Comparison of ENCODE assay signal across 10 cellular contexts in the genomic region with DNA sequence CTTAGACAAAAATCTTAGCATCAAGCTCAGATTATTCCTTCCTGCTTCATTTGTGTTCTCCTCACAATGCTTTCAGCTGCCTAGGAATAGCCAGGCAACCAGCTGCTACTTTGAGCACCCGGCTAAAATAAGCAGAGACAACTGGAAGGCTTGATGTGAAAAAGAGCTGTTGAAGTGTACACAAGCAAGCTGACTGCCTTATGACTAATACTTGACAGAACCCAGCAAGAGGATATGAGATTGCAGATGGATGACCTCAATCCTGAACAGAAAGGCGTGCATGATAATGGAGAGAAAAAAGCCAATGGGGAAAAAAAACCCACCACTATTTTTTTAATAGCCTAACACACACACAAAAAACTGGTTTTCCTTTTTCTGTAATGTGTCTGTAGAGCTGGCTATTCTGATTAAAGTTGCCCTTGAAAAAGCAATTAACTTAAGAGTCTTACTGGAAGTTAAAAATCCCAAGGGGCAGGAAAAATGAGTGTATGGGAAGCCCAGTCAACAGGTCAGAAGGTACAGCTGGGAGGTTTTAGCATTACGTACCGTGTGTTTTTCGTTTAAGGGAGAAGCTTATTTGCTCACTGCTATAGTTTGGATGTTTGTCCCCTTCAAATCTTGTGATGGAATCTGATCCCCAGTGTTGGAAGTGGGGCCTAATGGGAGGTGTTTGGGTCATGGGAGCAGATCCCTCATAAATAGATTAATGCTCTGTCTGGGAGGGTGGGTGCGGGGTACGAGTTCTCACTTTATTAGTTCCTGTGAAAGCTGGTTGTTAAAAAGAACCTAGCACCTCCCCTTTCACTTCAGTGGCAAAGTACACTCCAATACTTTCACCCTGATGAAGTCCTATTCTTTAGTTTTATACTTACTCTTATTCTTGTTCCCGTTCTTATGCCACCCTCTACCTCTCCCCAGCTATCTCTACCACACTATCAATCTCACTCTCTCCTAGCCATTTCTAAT. TPM values are rescaled to one million over a fixed set of nuclear protein-coding genes. Genes with fewer than 3 reads are reported as not detected.
DNase-seq lines count a peak whose midpoint lies in the region; ATAC-seq and TF ChIP-seq lines count a peak whose summit lies in the region.
"Had no signal": no experiment of that assay in that cellular context is flagged by ENCODE, and none has a peak within 500 bp of the region (broad histone marks: within the 10 kb centered on the region; RNA-seq: fewer than 3 reads in every experiment).

No MANE protein-coding gene starts in this region.

- H3K9me3 ChIP-seq in CD4-positive, alpha-beta T cell (ENCODE audit: control insufficient read depth, low read length), result no peaks in the 10 kb centered on the region
- H3K9me3 ChIP-seq: right lobe of liver had no signal

- peak; percentile 82 for DNase-seq in M059J (ENCODE audit: low read depth)
- DNase-seq in medulla oblongata (ENCODE audit: extremely low spot score), result peak; percentile 53
- DNase-seq in cerebellar cortex (ENCODE audit: low spot score), result no peak
- DNase-seq in activated T-cell treated with anti-CD3 and anti-CD28 coated beads, Interleukin-2, amount 50 U/mL, for 48 hours, result no peak
- no peak for DNase-seq in effector CD4-positive, alpha-beta T cell
- no peak for DNase-seq in CD4-positive, alpha-beta T cell
- DNase-seq: activated T-cell treated with anti-CD3 and anti-CD28 coated beads, Interleukin-2, amount 50 U/mL, for 24 hours; right lobe of liver had no signal

- POLR2A ChIA-PET in CD4-positive, alpha-beta T cell (lab: Charles Lee), result interaction anchor here (0.9 to 1.6 kb wide), 2 partner anchors 57 to 58 kb away, joined by 3 to 4 read pairs; partner anchors contain the start of gene PPM1K

- no peaks in the 10 kb centered on the region for H3K79me2 ChIP-seq in ACC112 (ENCODE audit: control insufficient read depth, insufficient read depth, low read length, unreplicated experiment)

- H3K36me3 ChIP-seq in ACC112 (ENCODE audit: insufficient read depth, low read length), result no peaks in the 10 kb centered on the region
- H3K36me3 ChIP-seq: right lobe of liver had no signal

- TF ChIP-seq CTCF in CD4-positive, alpha-beta T cell (IDR thresholded peaks at IDR 0.05), result no peak

- H3K4me1 ChIP-seq in ACC112 (ENCODE audit: control insufficient read depth, insufficient read depth, low read length, unreplicated experiment), result peaks cover 17% of the 10 kb centered on the region
- H3K4me1 ChIP-seq: right lobe of liver had no signal

- intact Hi-C loops in CD4-positive, alpha-beta T cell (cut with DNase I, micrococcal nuclease), result no loop called here

- no peaks in the 10 kb centered on the region for H3K36me3 Mint-ChIP-seq in CD4-positive, alpha-beta T cell (ENCODE audit: low read depth)

- ATAC-seq in CD4-positive, alpha-beta T cell (ENCODE audit: poor library complexity), result no peak

- CTCF ChIA-PET in CD4-positive, alpha-beta T cell (lab: Charles Lee), result interaction anchor here (1.1 kb wide), 1 partner anchor 122 kb away, joined by 3 read pairs; no protein-coding TSS in a partner anchor

- H3K27me3 Mint-ChIP-seq in CD4-positive, alpha-beta T cell, result no peaks in the 10 kb centered on the region
- H3K27me3 Mint-ChIP-seq: activated T-cell treated with anti-CD3 and anti-CD28 coated beads, Interleukin-2, amount 50 U/mL, for 24 hours had no signal

- H3K4me1 Mint-ChIP-seq in CD4-positive, alpha-beta T cell (ENCODE audit: low read depth), result no peaks in the 10 kb centered on the region

- H2AFZ ChIP-seq in ACC112 (ENCODE audit: low read length, unreplicated experiment), result peak overlapping the region; percentile 66

- peak overlapping the region; percentile 13; the same call in 1 of the 2 replicates for H3K4me3 ChIP-seq in ACC112 (ENCODE audit: low read depth, low read length)
- H3K4me3 ChIP-seq: right lobe of liver had no signal

- no peaks in the 10 kb centered on the region for H3K27me3 ChIP-seq in ACC112 (ENCODE audit: insufficient read depth, low read length)
- H3K27me3 ChIP-seq in CD4-positive, alpha-beta T cell (ENCODE audit: control insufficient read depth, insufficient read depth, low read length), result no peaks in the 10 kb centered on the region
- H3K27me3 ChIP-seq: right lobe of liver had no signal

- H3K27ac ChIP-seq in ACC112 (ENCODE audit: low read depth, low read length) (peak overlapping the region; percentile 79), cingulate gyrus (ENCODE audit: low read depth, low read length) (peak overlapping the region; percentile 77)
- H3K27ac ChIP-seq in CD4-positive, alpha-beta T cell (ENCODE audit: low read depth, low read length), result no peak overlapping the region
- H3K27ac ChIP-seq: right lobe of liver had no signal

- no peak overlapping the region for H3K27ac Mint-ChIP-seq in CD4-positive, alpha-beta T cell
- H3K27ac Mint-ChIP-seq: activated T-cell treated with anti-CD3 and anti-CD28 coated beads, Interleukin-2, amount 50 U/mL, for 24 hours had no signal

- H3K4me3 Mint-ChIP-seq in CD4-positive, alpha-beta T cell, result no peak overlapping the region
- H3K4me3 Mint-ChIP-seq: activated T-cell treated with anti-CD3 and anti-CD28 coated beads, Interleukin-2, amount 50 U/mL, for 24 hours had no signal

- no peaks in the 10 kb centered on the region for H3K9me3 Mint-ChIP-seq in CD4-positive, alpha-beta T cell
- H3K9me3 Mint-ChIP-seq: activated T-cell treated with anti-CD3 and anti-CD28 coated beads, Interleukin-2, amount 50 U/mL, for 24 hours had no signal

RNA-seq across cellular contexts. Expression of gene HERC6, which starts 37.1 kb away (rescaled TPM):
- total RNA-seq in M059J (2014; rRNA removed; shearing (Covaris generic)), result 81.3 and 98.6 TPM in 2 replicates
- total RNA-seq in CD4-positive, alpha-beta T cell, result 10 to 100 TPM in 1 of 2 experiments, 1 to 10 TPM in 1; 9.5 to 10.6 TPM

RNA-seq across cellular contexts. Expression of gene PPM1K, which starts 57.1 kb away (rescaled TPM):
- 15.0 and 23.3 TPM in 2 replicates for total RNA-seq in M059J (2014; rRNA removed; shearing (Covaris generic))
- 10 to 100 TPM; 71.0 to 78.1 TPM for total RNA-seq in CD4-positive, alpha-beta T cell

Comparison
In these comparisons a context has a peak if more than half of its experiments do, and no peak if none do; other contexts are left out.
1. DNase-seq: peak in M059J (single experiment) and medulla oblongata (single experiment); none in cerebellar cortex (single experiment), activated T-cell treated with anti-CD3 and anti-CD28 coated beads, Interleukin-2, amount 50 U/mL, for 48 hours (0 of 2), effector CD4-positive, alpha-beta T cell (single experiment) and CD4-positive, alpha-beta T cell (0 of 10).